2 cellular contexts compared by ENCODE assay signal in genomic region chr17:6573982-6574688, GRCh38.
TF ChIP-seq lines count a peak whose summit lies in the region.

No MANE protein-coding gene starts in this region.

TF ChIP-seq in HEK293, 187 proteins besides CTCF, POLR2A, EP300 and RAD21:
- TF ChIP-seq PATZ1 (tag by site-specific recombination; IDR thresholded peaks at IDR 0.05) (no peak), ZNF664 (tag by site-specific recombination; IDR thresholded peaks at IDR 0.05) (0 out of 2 replicates have a peak, but pooled peaks have one; percentile 43), ZNF16 (tag by site-specific recombination; IDR thresholded peaks at IDR 0.05; ENCODE audit: low read depth) (no peak)

TF ChIP-seq in K562, 482 proteins besides CTCF, POLR2A, EP300 and RAD21:
- TF ChIP-seq, protein P1, sequence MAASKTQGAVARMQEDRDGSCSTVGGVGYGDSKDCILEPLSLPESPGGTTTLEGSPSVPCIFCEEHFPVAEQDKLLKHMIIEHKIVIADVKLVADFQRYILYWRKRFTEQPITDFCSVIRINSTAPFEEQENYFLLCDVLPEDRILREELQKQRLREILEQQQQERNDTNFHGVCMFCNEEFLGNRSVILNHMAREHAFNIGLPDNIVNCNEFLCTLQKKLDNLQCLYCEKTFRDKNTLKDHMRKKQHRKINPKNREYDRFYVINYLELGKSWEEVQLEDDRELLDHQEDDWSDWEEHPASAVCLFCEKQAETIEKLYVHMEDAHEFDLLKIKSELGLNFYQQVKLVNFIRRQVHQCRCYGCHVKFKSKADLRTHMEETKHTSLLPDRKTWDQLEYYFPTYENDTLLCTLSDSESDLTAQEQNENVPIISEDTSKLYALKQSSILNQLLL (CRISPR knock-in tag; IDR thresholded peaks at IDR 0.05; ENCODE audit: borderline replicate concordance), result no peak
- TF ChIP-seq ZBTB5 (IDR thresholded peaks at IDR 0.05) (no peak), HOMEZ (CRISPR knock-in tag; IDR thresholded peaks at IDR 0.05) (no peak), TAF15 (IDR thresholded peaks at IDR 0.05; ENCODE audit: low read depth, low read length) (no peak), C11orf30 (IDR thresholded peaks at IDR 0.05; ENCODE audit: low read depth) (peak; percentile 46; the same call in 1 of the 2 replicates), TBP (optimal IDR thresholded peaks at IDR 0.05; ENCODE audit: low read depth, low read length) (no peak), GABPA (tag; conservative IDR thresholded peaks at IDR 0.05; ENCODE audit: low read depth) (no peak), BCOR (IDR thresholded peaks at IDR 0.05) (peak; percentile 39; the same call in 1 of the 2 replicates), EP400 (IDR thresholded peaks at IDR 0.05) (no peak), ZNF347 (CRISPR knock-in tag; IDR thresholded peaks at IDR 0.05; ENCODE audit: low read depth) (no peak), PRMT5 (CRISPR knock-in tag; IDR thresholded peaks at IDR 0.05) (no peak), CLOCK (CRISPR knock-in tag; IDR thresholded peaks at IDR 0.05; ENCODE audit: borderline replicate concordance) (no peak), KLF16 (IDR thresholded peaks at IDR 0.05) (no peak), ADNP (tag; IDR thresholded peaks at IDR 0.05) (peak; percentile 46; the same call in 1 of the 2 replicates), HCFC1 (IDR thresholded peaks at IDR 0.05; ENCODE audit: low read depth, low read length) (no peak), RBM25 (IDR thresholded peaks at IDR 0.05; ENCODE audit: low read depth, low read length, severe bottlenecking) (peak; percentile 74), ZNF551 (CRISPR knock-in tag; IDR thresholded peaks at IDR 0.05) (no peak), GABPB2 (CRISPR knock-in tag; conservative IDR thresholded peaks at IDR 0.05) (no peak), SRSF1 (IDR thresholded peaks at IDR 0.05; ENCODE audit: low read depth, low read length) (no peak), ZFP91 (CRISPR knock-in tag; IDR thresholded peaks at IDR 0.05) (no peak), ZNF717 (CRISPR knock-in tag; IDR thresholded peaks at IDR 0.05) (no peak), ZNF518B (CRISPR knock-in tag; IDR thresholded peaks at IDR 0.05) (no peak), MAFG (tag; conservative IDR thresholded peaks at IDR 0.05) (0 out of 2 replicates have a peak, but pooled peaks have one; percentile 13), USF1 (CRISPR knock-in tag; IDR thresholded peaks at IDR 0.05) (no peak), SMARCE1 (IDR thresholded peaks at IDR 0.05) (no peak), ZNF316 (IDR thresholded peaks at IDR 0.05) (peak; percentile 66), ZBTB7A (IDR thresholded peaks at IDR 0.05; ENCODE audit: borderline replicate concordance, control insufficient read depth, low read depth, low read length) (no peak), ZBTB43 (CRISPR knock-in tag; IDR thresholded peaks at IDR 0.05) (no peak), HNRNPUL1 (IDR thresholded peaks at IDR 0.05; ENCODE audit: low read length) (no peak)
- TF ChIP-seq, protein P2, sequence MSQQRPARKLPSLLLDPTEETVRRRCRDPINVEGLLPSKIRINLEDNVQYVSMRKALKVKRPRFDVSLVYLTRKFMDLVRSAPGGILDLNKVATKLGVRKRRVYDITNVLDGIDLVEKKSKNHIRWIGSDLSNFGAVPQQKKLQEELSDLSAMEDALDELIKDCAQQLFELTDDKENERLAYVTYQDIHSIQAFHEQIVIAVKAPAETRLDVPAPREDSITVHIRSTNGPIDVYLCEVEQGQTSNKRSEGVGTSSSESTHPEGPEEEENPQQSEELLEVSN (IDR thresholded peaks at IDR 0.05; ENCODE audit: borderline replicate concordance in 1 of 2, extremely low read depth in 1 of 2, insufficient read depth in 1 of 2, insufficient read length in 1 of 2, low read depth in 1 of 2, low read length in 1 of 2, poor library complexity in 1 of 2, severe bottlenecking in 1 of 2), result no peak
- TF ChIP-seq, protein P3, sequence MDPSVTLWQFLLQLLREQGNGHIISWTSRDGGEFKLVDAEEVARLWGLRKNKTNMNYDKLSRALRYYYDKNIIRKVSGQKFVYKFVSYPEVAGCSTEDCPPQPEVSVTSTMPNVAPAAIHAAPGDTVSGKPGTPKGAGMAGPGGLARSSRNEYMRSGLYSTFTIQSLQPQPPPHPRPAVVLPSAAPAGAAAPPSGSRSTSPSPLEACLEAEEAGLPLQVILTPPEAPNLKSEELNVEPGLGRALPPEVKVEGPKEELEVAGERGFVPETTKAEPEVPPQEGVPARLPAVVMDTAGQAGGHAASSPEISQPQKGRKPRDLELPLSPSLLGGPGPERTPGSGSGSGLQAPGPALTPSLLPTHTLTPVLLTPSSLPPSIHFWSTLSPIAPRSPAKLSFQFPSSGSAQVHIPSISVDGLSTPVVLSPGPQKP (CRISPR knock-in tag; IDR thresholded peaks at IDR 0.05), result no peak
- TF ChIP-seq, protein P4, sequence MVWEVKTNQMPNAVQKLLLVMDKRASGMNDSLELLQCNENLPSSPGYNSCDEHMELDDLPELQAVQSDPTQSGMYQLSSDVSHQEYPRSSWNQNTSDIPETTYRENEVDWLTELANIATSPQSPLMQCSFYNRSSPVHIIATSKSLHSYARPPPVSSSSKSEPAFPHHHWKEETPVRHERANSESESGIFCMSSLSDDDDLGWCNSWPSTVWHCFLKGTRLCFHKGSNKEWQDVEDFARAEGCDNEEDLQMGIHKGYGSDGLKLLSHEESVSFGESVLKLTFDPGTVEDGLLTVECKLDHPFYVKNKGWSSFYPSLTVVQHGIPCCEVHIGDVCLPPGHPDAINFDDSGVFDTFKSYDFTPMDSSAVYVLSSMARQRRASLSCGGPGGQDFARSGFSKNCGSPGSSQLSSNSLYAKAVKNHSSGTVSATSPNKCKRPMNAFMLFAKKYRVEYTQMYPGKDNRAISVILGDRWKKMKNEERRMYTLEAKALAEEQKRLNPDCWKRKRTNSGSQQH (CRISPR knock-in tag; IDR thresholded peaks at IDR 0.05), result no peak
- TF ChIP-seq, protein P5, sequence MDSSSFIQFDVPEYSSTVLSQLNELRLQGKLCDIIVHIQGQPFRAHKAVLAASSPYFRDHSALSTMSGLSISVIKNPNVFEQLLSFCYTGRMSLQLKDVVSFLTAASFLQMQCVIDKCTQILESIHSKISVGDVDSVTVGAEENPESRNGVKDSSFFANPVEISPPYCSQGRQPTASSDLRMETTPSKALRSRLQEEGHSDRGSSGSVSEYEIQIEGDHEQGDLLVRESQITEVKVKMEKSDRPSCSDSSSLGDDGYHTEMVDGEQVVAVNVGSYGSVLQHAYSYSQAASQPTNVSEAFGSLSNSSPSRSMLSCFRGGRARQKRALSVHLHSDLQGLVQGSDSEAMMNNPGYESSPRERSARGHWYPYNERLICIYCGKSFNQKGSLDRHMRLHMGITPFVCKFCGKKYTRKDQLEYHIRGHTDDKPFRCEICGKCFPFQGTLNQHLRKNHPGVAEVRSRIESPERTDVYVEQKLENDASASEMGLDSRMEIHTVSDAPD (CRISPR knock-in tag; IDR thresholded peaks at IDR 0.05), result no peak
